In genomic region chr10:115065731-115066130, GRCh38 we compare ENCODE assay signal across 27 cellular contexts. TPM values are rescaled to one million over a fixed set of nuclear protein-coding genes. Genes with fewer than 3 reads are reported as not detected.
"Had no signal": no experiment of that assay in that cellular context is flagged by ENCODE, and none has a peak within 500 bp of the region (broad histone marks: within the 10 kb centered on the region; RNA-seq: fewer than 3 reads in every experiment).

No MANE protein-coding gene starts in this region.

- H3K36me3 Mint-ChIP-seq: immature natural killer cell; natural killer cell; stimulated activated effector memory CD8-positive, alpha-beta T cell treated with anti-CD3 and anti-CD28 coated beads, Interleukin-12 subunit alpha, Interleukin-12 subunit beta, amount 100 ng/mL, for 72 hours had no signal

- H3K4me3 ChIP-seq: dorsolateral prefrontal cortex, esophagus muscularis mucosa, gastrocnemius medialis, lung, mucosa of descending colon, pancreas, suprapubic skin, thyroid gland, upper lobe of left lung, uterus had no signal

- H3K4me1 ChIP-seq: esophagus muscularis mucosa, gastrocnemius medialis, pancreas, suprapubic skin, thyroid gland, upper lobe of left lung, uterus had no signal

- H3K36me3 ChIP-seq: esophagus muscularis mucosa, gastrocnemius medialis, pancreas, suprapubic skin, thyroid gland, upper lobe of left lung, uterus had no signal

- H3K27ac Mint-ChIP-seq: immature natural killer cell; natural killer cell; progenitor cell of endocrine pancreas; stimulated activated effector memory CD8-positive, alpha-beta T cell treated with anti-CD3 and anti-CD28 coated beads, Interleukin-12 subunit alpha, Interleukin-12 subunit beta, amount 100 ng/mL, for 72 hours had no signal

- H3K27me3 ChIP-seq: esophagus muscularis mucosa, gastrocnemius medialis, pancreas, thyroid gland, upper lobe of left lung, uterus had no signal

- H3K27ac ChIP-seq: epithelial cell of prostate, esophagus muscularis mucosa, gastrocnemius medialis, pancreas, suprapubic skin, thyroid gland, upper lobe of left lung, uterus had no signal

- H3K4me1 Mint-ChIP-seq: immature natural killer cell; natural killer cell; neural crest cell; stimulated activated effector memory CD8-positive, alpha-beta T cell treated with anti-CD3 and anti-CD28 coated beads, Interleukin-12 subunit alpha, Interleukin-12 subunit beta, amount 100 ng/mL, for 72 hours had no signal

- FAIRE-seq: kidney, pancreas, small intestine had no signal

- H3K9me3 Mint-ChIP-seq: natural killer cell; neural crest cell; stimulated activated effector memory CD8-positive, alpha-beta T cell treated with anti-CD3 and anti-CD28 coated beads, Interleukin-12 subunit alpha, Interleukin-12 subunit beta, amount 100 ng/mL, for 72 hours had no signal

- H3K9me3 ChIP-seq: esophagus muscularis mucosa, gastrocnemius medialis, mucosa of descending colon, pancreas, suprapubic skin, thyroid gland, upper lobe of left lung, uterus had no signal

- DNase-seq: cortex of kidney; dorsolateral prefrontal cortex; effector memory CD4-positive, alpha-beta T cell; gastrocnemius medialis; immature natural killer cell; kidney; left cardiac atrium; left ventricle myocardium superior; mucosa of descending colon; natural killer cell; nucleus accumbens; pancreas; right cardiac atrium; small intestine; stimulated activated CD4-positive, alpha-beta T cell treated with anti-CD3 and anti-CD28 coated beads, Interleukin-4, amount 100 ng/mL, for 1 hour; stimulated activated CD8-positive, alpha-beta memory T cell treated with anti-CD3 and anti-CD28 coated beads, Interleukin-4, amount 100 ng/mL, for 48 hours; stimulated activated naive CD8-positive, alpha-beta T cell treated with anti-CD3 and anti-CD28 coated beads, Interleukin-15, Interleukin-2, amounts not matched to agents 100 U/mL and 50 U/mL, for 24 hours; thyroid gland; upper lobe of left lung; uterus had no signal

- H3K4me3 Mint-ChIP-seq: immature natural killer cell; natural killer cell; neural crest cell; stimulated activated effector memory CD8-positive, alpha-beta T cell treated with anti-CD3 and anti-CD28 coated beads, Interleukin-12 subunit alpha, Interleukin-12 subunit beta, amount 100 ng/mL, for 72 hours had no signal

- ATAC-seq: gastrocnemius medialis; left ventricle myocardium superior; mucosa of descending colon; natural killer cell; pancreas; right cardiac atrium; stimulated activated effector memory CD8-positive, alpha-beta T cell treated with anti-CD3 and anti-CD28 coated beads, Interleukin-12 subunit alpha, Interleukin-12 subunit beta, amount 100 ng/mL, for 72 hours; stimulated activated naive CD8-positive, alpha-beta T cell treated with anti-CD3 and anti-CD28 coated beads, Interleukin-15, Interleukin-2, amounts not matched to agents 100 U/mL and 50 U/mL, for 24 hours had no signal

RNA-seq across cellular contexts. Expression of gene ATRNL1, which starts 27.4 kb away (rescaled TPM):
- total RNA-seq: natural killer cell had no signal
- polyA plus RNA-seq: immature natural killer cell had no signal
